In the genomic region with DNA sequence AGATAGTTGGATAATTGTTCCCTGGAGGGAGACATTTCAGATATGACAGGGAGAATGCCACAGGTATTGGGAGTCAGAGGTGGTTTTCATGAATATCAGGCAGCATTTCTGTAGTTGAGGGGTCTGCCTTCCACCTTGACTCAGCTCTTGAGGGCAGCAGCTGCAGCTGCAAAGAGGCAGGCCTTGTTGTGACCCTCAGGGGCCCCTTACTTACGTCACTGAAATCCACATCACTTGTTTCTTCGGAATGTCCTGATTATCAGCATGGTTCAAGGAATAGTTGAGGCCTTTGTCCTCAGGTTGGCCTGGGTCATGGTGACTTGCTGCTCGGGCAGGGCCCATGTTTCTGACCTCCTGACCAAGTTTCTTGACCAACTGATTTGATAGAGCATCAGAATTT, we compare ENCODE assay signal across 20 cellular contexts. TPM values are rescaled to one million over a fixed set of nuclear protein-coding genes. Genes with fewer than 3 reads are reported as not detected.
"Had no signal": no experiment of that assay in that cellular context is flagged by ENCODE, and none has a peak within 500 bp of the region (broad histone marks: within the 10 kb centered on the region; RNA-seq: fewer than 3 reads in every experiment).

No MANE protein-coding gene starts in this region.

- ATAC-seq: activated CD8-positive, alpha-beta T cell treated with anti-CD3 and anti-CD28 coated beads for 36 hours; activated naive CD8-positive, alpha-beta T cell treated with anti-CD3 and anti-CD28 coated beads, Interleukin-2, amount 50 U/mL, for 24 hours; activated T-cell treated with anti-CD3 and anti-CD28 coated beads, Interleukin-2, amount 50 U/mL, for 4 hours; activated T-helper 17 cell treated with anti-CD3 and anti-CD28 coated beads, Interleukin-2, amount 50 U/mL, for 72 hours; stimulated activated naive CD8-positive, alpha-beta T cell treated with anti-CD3 and anti-CD28 coated beads, Interleukin-15, Interleukin-2, amounts not matched to agents 100 U/mL and 50 U/mL, for 24 hours had no signal

- H3K4me3 ChIP-seq: esophagus muscularis mucosa, skin epidermis, thoracic aorta, uterus had no signal

- DNase-seq: activated B cell treated with CpG ODN at 0.5 μM for 24 hours; activated CD4-positive, alpha-beta T cell treated with anti-CD3 and anti-CD28 coated beads, Interleukin-2, amount 50 U/mL, for 1 hour; activated CD8-positive, alpha-beta T cell treated with anti-CD3 and anti-CD28 coated beads for 36 hours; activated naive CD8-positive, alpha-beta T cell treated with anti-CD3 and anti-CD28 coated beads, Interleukin-2, amount 50 U/mL, for 24 hours; activated T-cell treated with anti-CD3 and anti-CD28 coated beads, Interleukin-2, amount 50 U/mL, for 4 hours; amygdala; central memory CD4-positive, alpha-beta T cell; mammary epithelial cell; naive B cell; stimulated activated CD4-positive, alpha-beta T cell treated with anti-CD3 and anti-CD28 coated beads, Interleukin-12 subunit alpha, Interleukin-12 subunit beta, amount 100 ng/mL, for 4 hours; stimulated activated CD4-positive, alpha-beta T cell treated with anti-CD3 and anti-CD28 coated beads, Interleukin-4, amount 100 ng/mL, for 1 hour; stimulated activated naive CD8-positive, alpha-beta T cell treated with anti-CD3 and anti-CD28 coated beads, Interleukin-15, Interleukin-2, amounts not matched to agents 100 U/mL and 50 U/mL, for 24 hours; T-helper 1 cell had no signal

- H3K27ac ChIP-seq: thoracic aorta, uterus had no signal

- FAIRE-seq: frontal cortex, islet of Langerhans had no signal

- H3K9me3 ChIP-seq: esophagus muscularis mucosa, thoracic aorta, uterus had no signal

- H3K4me1 ChIP-seq: uterus had no signal

- H3K36me3 ChIP-seq: esophagus muscularis mucosa, thoracic aorta, uterus had no signal

- H3K27me3 ChIP-seq: esophagus muscularis mucosa, uterus had no signal

RNA-seq across cellular contexts. Expression of a gene that starts 46.9 kb away (rescaled TPM):
- total RNA-seq: activated B cell treated with CpG ODN at 0.5 μM for 24 hours had no signal
